In the genomic region with DNA sequence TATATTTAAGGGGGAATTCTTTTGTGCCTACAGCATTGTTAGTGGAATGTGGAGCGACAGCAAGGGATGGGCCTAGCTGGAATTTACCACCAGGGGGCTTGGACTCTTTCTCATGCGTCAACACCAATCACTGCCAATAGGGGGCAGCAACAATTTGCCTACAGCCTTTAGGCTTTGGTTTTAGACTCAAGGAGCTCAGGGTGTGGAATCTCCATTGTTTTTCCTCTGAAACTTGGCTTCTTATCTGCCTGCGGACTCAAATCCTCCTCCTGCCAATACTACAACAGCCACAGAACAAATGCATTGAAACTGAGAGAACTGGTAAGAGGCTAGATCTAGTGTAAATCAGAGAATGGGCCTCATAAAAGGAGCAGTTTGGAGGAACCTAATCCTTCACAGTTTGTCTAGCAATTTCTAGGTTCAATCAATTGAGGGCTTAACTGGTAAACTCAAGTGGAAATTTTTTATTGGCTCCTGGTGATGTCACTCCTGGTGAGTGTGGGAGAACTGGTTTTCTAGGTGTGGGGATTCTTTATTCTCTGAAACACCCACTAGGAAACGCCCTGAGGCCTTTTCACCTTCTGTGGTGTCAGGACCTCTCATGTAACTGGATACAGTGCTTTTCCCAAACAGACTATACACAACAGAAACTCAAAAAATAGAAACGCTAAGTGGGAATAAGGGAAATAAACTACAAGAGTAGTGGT, we compare ENCODE assay signal across 8 cellular contexts.
DNase-seq lines count a peak whose midpoint lies in the region; ATAC-seq and TF ChIP-seq lines count a peak whose summit lies in the region.

No MANE protein-coding gene starts in this region.

- TF ChIP-seq POLR2A in erythroblast (IDR thresholded peaks at IDR 0.05; ENCODE audit: low read length) (no peak), GM18505 (IDR thresholded peaks at IDR 0.05; ENCODE audit: borderline replicate concordance, extremely low read depth, insufficient read depth, insufficient read length) (no peak)

- H3K9me3 ChIP-seq in ES-I3 (ENCODE audit: control insufficient read depth, insufficient read depth, low read length) (no peaks in the 10 kb centered on the region), mucosa of stomach (ENCODE audit: control insufficient read depth, low read length) (no peaks in the 10 kb centered on the region)

- H3K27ac Mint-ChIP-seq in stimulated activated naive CD8-positive, alpha-beta T cell treated with anti-CD3 and anti-CD28 coated beads, Interleukin-15, Interleukin-2, amounts not matched to agents 100 ng/mL and 50 ng/mL, for 24 hours = peak overlapping the region; percentile 96

- peak in 61 of 76 experiments; percentile 0 to 67 (median 31) for DNase-seq in HUDEP-2 (lab: John Stamatoyannopoulos, UW; ENCODE audit: unreplicated experiment in 76 of 76)
- DNase-seq in NOMO-1 treated with dmso at 0.1 percent for 144 hours (lab: John Stamatoyannopoulos, UW; ENCODE audit: unreplicated experiment) = peak; percentile 79
- peak; percentile 76 for DNase-seq in activated CD8-positive, alpha-beta memory T cell treated with anti-CD3 and anti-CD28 coated beads, Interleukin-2, amount 50 U/mL, for 4 hours
- DNase-seq in erythroblast (lab: John Stamatoyannopoulos, UW) = peak; percentile 67 to 86

- H3K36me3 ChIP-seq in ES-I3 (ENCODE audit: insufficient read depth, low read length) = no peaks in the 10 kb centered on the region
- no peaks in the 10 kb centered on the region for H3K36me3 ChIP-seq in mucosa of stomach (ENCODE audit: control insufficient read depth, insufficient read depth, low read length)

- H3K4me1 ChIP-seq in ES-I3 (ENCODE audit: insufficient read depth, low read length) = peaks cover 23% of the 10 kb centered on the region
- H3K4me1 ChIP-seq in mucosa of stomach (ENCODE audit: control insufficient read depth, insufficient read depth, low read length) = peaks cover 31% of the 10 kb centered on the region

- no peaks in the 10 kb centered on the region for H3K27me3 ChIP-seq in mucosa of stomach (ENCODE audit: control insufficient read depth, insufficient read depth, low read length)

- H3K4me1 Mint-ChIP-seq in stimulated activated naive CD8-positive, alpha-beta T cell treated with anti-CD3 and anti-CD28 coated beads, Interleukin-15, Interleukin-2, amounts not matched to agents 100 ng/mL and 50 ng/mL, for 24 hours (ENCODE audit: low read depth) = peaks cover 59% of the 10 kb centered on the region

- no peaks in the 10 kb centered on the region for H3K36me3 Mint-ChIP-seq in stimulated activated naive CD8-positive, alpha-beta T cell treated with anti-CD3 and anti-CD28 coated beads, Interleukin-15, Interleukin-2, amounts not matched to agents 100 ng/mL and 50 ng/mL, for 24 hours (ENCODE audit: low read depth)

- H3K27me3 Mint-ChIP-seq in stimulated activated naive CD8-positive, alpha-beta T cell treated with anti-CD3 and anti-CD28 coated beads, Interleukin-15, Interleukin-2, amounts not matched to agents 100 ng/mL and 50 ng/mL, for 24 hours = no peaks in the 10 kb centered on the region

- H3K9ac ChIP-seq in ES-I3 (ENCODE audit: low read depth, low read length) (peak overlapping the region; percentile 33), mucosa of stomach (ENCODE audit: low read length) (peak overlapping the region; percentile 62)

- no peak for ATAC-seq in GM18505 (IDR thresholded peaks at IDR 0.05; ENCODE audit: unreplicated experiment)

- peak overlapping the region; percentile 66 for H3K4me3 Mint-ChIP-seq in stimulated activated naive CD8-positive, alpha-beta T cell treated with anti-CD3 and anti-CD28 coated beads, Interleukin-15, Interleukin-2, amounts not matched to agents 100 ng/mL and 50 ng/mL, for 24 hours

- H3K9me3 Mint-ChIP-seq in stimulated activated naive CD8-positive, alpha-beta T cell treated with anti-CD3 and anti-CD28 coated beads, Interleukin-15, Interleukin-2, amounts not matched to agents 100 ng/mL and 50 ng/mL, for 24 hours = no peaks in the 10 kb centered on the region

- H3K4me3 ChIP-seq in mucosa of stomach (ENCODE audit: low read length) = no peak overlapping the region
